Comparison of ENCODE assay signal across 8 cellular contexts in genomic region chr3:130748520-130748919, GRCh38. TPM values are rescaled to one million over a fixed set of nuclear protein-coding genes. Genes with fewer than 3 reads are reported as not detected.
DNase-seq lines count a peak whose midpoint lies in the region; ATAC-seq, FAIRE-seq and TF ChIP-seq lines count a peak whose summit lies in the region.

No MANE protein-coding gene starts in this region.

- H3K4me1 ChIP-seq in Panc1 (ENCODE audit: control insufficient read depth, insufficient read depth, low read length) (peaks cover 22% of the 10 kb centered on the region), endothelial cell of umbilical vein (ENCODE audit: control insufficient read depth, extremely low read depth, insufficient read depth, low read length) (peaks cover 17% of the 10 kb centered on the region), small intestine (ENCODE audit: control insufficient read depth in 2 of 2, insufficient read depth in 1 of 2, low read depth in 1 of 2, low read length in 1 of 2) (peaks cover 2 to 5% of the 10 kb centered on the region in 2 donors)

- dilution Hi-C loops in endothelial cell of umbilical vein (cut with MboI; ENCODE audit: extremely low pct_ligation_motif_present, low sequenced_read_pairs), result no loop called here

- TSS peak; percentile 68 for BruUV-seq in Panc1 (replicated peaks; lab: Mats Ljungman, UMichigan)
- no TSS peak for BruUV-seq in endothelial cell of umbilical vein (replicated peaks; lab: Mats Ljungman, UMichigan)

- peaks cover 0 to 3% (median 2%) of the 10 kb centered on the region in 3 donors for H3K27me3 Mint-ChIP-seq in CD14-positive monocyte (ENCODE audit: low read depth in 3 of 3)

- intact Hi-C loops in Panc1 (cut with micrococcal nuclease; ENCODE audit: unreplicated experiment), result no loop called here
- intact Hi-C loops in endothelial cell of umbilical vein (cut with micrococcal nuclease), result loop anchor here (10.0 kb wide), 1 partner anchor 276 kb away; the partner anchor contains the start of genes ASTE1 and NEK11
- intact Hi-C loops in CD14-positive monocyte (cut with micrococcal nuclease), result loop anchor here (5.0 to 10.0 kb wide), 2 partner anchors 144 to 1666 kb away; partner anchors contain the start of genes ATP2C1 (in 1 of the 2) and DNAJC13 (in 1 of the 2)

- H3K27me3 ChIP-seq in Panc1 (ENCODE audit: control insufficient read depth, insufficient read depth, low read length) (no peaks in the 10 kb centered on the region), endothelial cell of umbilical vein (ENCODE audit: control insufficient read depth in 2 of 2, insufficient read depth in 2 of 2, low read length in 2 of 2) (no peaks in the 10 kb centered on the region), small intestine (ENCODE audit: control insufficient read depth in 2 of 2, insufficient read depth in 2 of 2, low read length in 2 of 2) (no peaks in the 10 kb centered on the region)

- peak overlapping the region in 1 of 2 experiments; percentile 95; a peak in 2 of 4 replicates for H3K4me3 ChIP-seq in Panc1 (ENCODE audit: low read depth in 2 of 2, low read length in 2 of 2)
- peak overlapping the region in 2 of 3 experiments; percentile 73 to 78 for H3K4me3 ChIP-seq in endothelial cell of umbilical vein (replicated peaks in 1 of 3; ENCODE audit: insufficient read depth in 1 of 3, low read depth in 1 of 3, low read length in 3 of 3)
- H3K4me3 ChIP-seq in small intestine (ENCODE audit: low read depth in 1 of 2, low read length in 2 of 2), result no peak overlapping the region

- ATAC-seq in Panc1 (no peak), GM21381 (IDR thresholded peaks at IDR 0.05; ENCODE audit: unreplicated experiment) (no peak)

- H3K4me3 Mint-ChIP-seq in CD14-positive monocyte, result no peak overlapping the region

- in situ Hi-C loops in Panc1 (cut with HindIII; ENCODE audit: low pct_unique_long_range_greater_than_20kb, low sequenced_read_pairs), result no loop called here

- CTCF ChIA-PET in Panc1 (lab: Charles Lee) (no interaction called here), endothelial cell of umbilical vein (lab: Charles Lee) (interaction anchor here (1.5 to 1.6 kb wide), 2 partner anchors 146 to 284 kb away, joined by 4 to 6 read pairs; partner anchors contain the start of gene ATP2C1)

- H3K4me2 ChIP-seq in endothelial cell of umbilical vein (ENCODE audit: insufficient read depth, low read length), result peak overlapping the region; percentile 58

- TF ChIP-seq CTCF in Panc1 (IDR thresholded peaks at IDR 0.05) (no peak), endothelial cell of umbilical vein (IDR thresholded peaks at IDR 0.05; ENCODE audit: extremely low read depth in 1 of 2, insufficient read depth in 1 of 2, low read depth in 1 of 2, low read length in 2 of 2) (no peak), CD14-positive monocyte (IDR thresholded peaks at IDR 0.05) (no peak)

- no peaks in the 10 kb centered on the region for H3K9me3 ChIP-seq in Panc1 (ENCODE audit: control insufficient read depth, insufficient read depth, low read depth, low read length)
- no peaks in the 10 kb centered on the region for H3K9me3 ChIP-seq in endothelial cell of umbilical vein (replicated peaks; ENCODE audit: control insufficient read depth, insufficient read depth, low read length)
- H3K9me3 ChIP-seq in small intestine (ENCODE audit: control insufficient read depth, low read depth), result no peaks in the 10 kb centered on the region

- TF ChIP-seq POLR2A in GM12891 (IDR thresholded peaks at IDR 0.05; ENCODE audit: low read depth, low read length) (no peak), endothelial cell of umbilical vein (IDR thresholded peaks at IDR 0.05; ENCODE audit: low read depth, low read length) (no peak)

- 50 to 58% (median 52%) methylated on average over 2 of the region's 2 CpGs for WGBS in small intestine, 3 donors

- H3K9ac ChIP-seq in endothelial cell of umbilical vein (replicated peaks; ENCODE audit: extremely low read depth, insufficient read depth, low read length), result no peak overlapping the region

- no peaks in the 10 kb centered on the region for H4K20me1 ChIP-seq in endothelial cell of umbilical vein (replicated peaks; ENCODE audit: control insufficient read depth, extremely low read depth, insufficient read depth, low read length)

- H3K4me1 Mint-ChIP-seq in CD14-positive monocyte, result peaks cover 23% of the 10 kb centered on the region

- H3K27ac ChIP-seq in Panc1 (ENCODE audit: low read length), result peak overlapping the region; percentile 79; the same call in 1 of the 2 replicates
- no peak overlapping the region for H3K27ac ChIP-seq in endothelial cell of umbilical vein (ENCODE audit: insufficient read depth, low read depth, low read length)
- H3K27ac ChIP-seq in small intestine (ENCODE audit: low read depth in 1 of 2, low read length in 1 of 2), result no peak overlapping the region

- FAIRE-seq in GM12891 (lab: Jason Lieb, UNC), result peak; percentile 56
- FAIRE-seq in endothelial cell of umbilical vein (lab: Jason Lieb, UNC), result no peak
- FAIRE-seq in small intestine (lab: Jason Lieb, UNC), result no peak

- DNase-seq in GM12891 (ENCODE audit: insufficient read length, low spot score), result no peak
- DNase-seq in Panc1 (ENCODE audit: low read depth, low spot score), result no peak
- DNase-seq in endothelial cell of umbilical vein (ENCODE audit: low read depth, low spot score), result no peak
- peak; percentile 8 for DNase-seq in small intestine
- no peak for DNase-seq in stimulated activated CD4-positive, alpha-beta T cell treated with anti-CD3 and anti-CD28 coated beads, Interleukin-2, amount 100 ng/mL, for 24 hours
- no peak for DNase-seq in CD14-positive monocyte (ENCODE audit: low spot score)
- no peak for DNase-seq in activated effector memory CD4-positive, alpha-beta T cell treated with Interleukin-2 at 50 U/mL for 16 hours

- H3K36me3 ChIP-seq in Panc1 (ENCODE audit: control insufficient read depth, insufficient read depth, low read length) (peaks cover 2% of the 10 kb centered on the region; the same call in 1 of the 2 replicates), endothelial cell of umbilical vein (ENCODE audit: control insufficient read depth in 2 of 2, extremely low read depth in 1 of 2, insufficient read depth in 2 of 2, low read length in 2 of 2) (no peaks in the 10 kb centered on the region), small intestine (ENCODE audit: control insufficient read depth in 2 of 2, insufficient read depth in 2 of 2, low read length in 2 of 2) (peaks cover 0 to 2% of the 10 kb centered on the region in 2 donors)

- H3K27ac Mint-ChIP-seq in CD14-positive monocyte, result peak overlapping the region in 3 of 7 donors; percentile 16 to 99 (median 97)

- H3K36me3 Mint-ChIP-seq in CD14-positive monocyte, result peaks cover 2 to 8% of the 10 kb centered on the region in 2 donors

- H3K79me2 ChIP-seq in endothelial cell of umbilical vein (ENCODE audit: control insufficient read depth, insufficient read depth, low read length), result peaks cover 28% of the 10 kb centered on the region

- POLR2A ChIA-PET in Panc1 (lab: Charles Lee), result interaction anchor here (0.7 kb wide), 1 partner anchor 190 kb away, joined by 3 read pairs; no protein-coding TSS in a partner anchor
- POLR2A ChIA-PET in endothelial cell of umbilical vein (lab: Charles Lee), result no interaction called here

- peaks cover 0 to 2% (median 0%) of the 10 kb centered on the region in 7 donors for H3K9me3 Mint-ChIP-seq in CD14-positive monocyte

- H2AFZ ChIP-seq in endothelial cell of umbilical vein (ENCODE audit: low read depth, low read length), result no peak overlapping the region

- no peaks in the 10 kb centered on the region for H3K9me1 ChIP-seq in endothelial cell of umbilical vein (replicated peaks; ENCODE audit: control insufficient read depth, extremely low read depth, insufficient read depth, low read length)

TF ChIP-seq in GM12891, 5 proteins besides CTCF, POLR2A, EP300 and RAD21:
- no peak for TF ChIP-seq POU2F2 (IDR thresholded peaks at IDR 0.05; ENCODE audit: low read depth, low read length)
- no peak for TF ChIP-seq TAF1 (IDR thresholded peaks at IDR 0.05; ENCODE audit: low read depth, low read length)
- no peak for TF ChIP-seq SPI1 (IDR thresholded peaks at IDR 0.05; ENCODE audit: low read depth, low read length)
- TF ChIP-seq PAX5 (IDR thresholded peaks at IDR 0.05; ENCODE audit: insufficient read depth, low read length, severe bottlenecking), result no peak
- no peak for TF ChIP-seq POLR2AphosphoS5 (IDR thresholded peaks at IDR 0.05; ENCODE audit: low read depth, low read length)

TF ChIP-seq in endothelial cell of umbilical vein, 7 proteins besides CTCF, POLR2A, EP300 and RAD21:
- TF ChIP-seq FOS (IDR thresholded peaks at IDR 0.05; ENCODE audit: borderline replicate concordance, insufficient read depth, low read length) (no peak), MYC (IDR thresholded peaks at IDR 0.05; ENCODE audit: low read depth, low read length) (no peak)

RNA-seq across cellular contexts. Expression of gene PIK3R4, which starts 1.9 kb away (rescaled TPM):
- 9.4 TPM for polyA plus RNA-seq in GM12891 (2012; ENCODE audit: low read depth, missing spikeins)
- total RNA-seq in Panc1 (2021; ENCODE audit: unreplicated experiment) (26.1 TPM), endothelial cell of umbilical vein (23.0 and 26.3 TPM in 2 replicates)
- polyA plus RNA-seq in Panc1 (2012; ENCODE audit: insufficient read length), result 21.6 TPM
- polyA plus RNA-seq in endothelial cell of umbilical vein (43.1 and 47.1 TPM in 2 replicates), small intestine (10 to 100 TPM; 19.1 to 32.4 (median 26.7) TPM), CD14-positive monocyte (10 to 100 TPM in 1 of 2 donors, 1 to 10 TPM in 1; 6.5 to 10.1 TPM)
- 31.2 and 31.6 TPM in 2 replicates for polyA plus RNA-seq in endothelial cell of umbilical vein (2011; cell fraction: cytosol; rRNA removed)
- polyA plus RNA-seq in endothelial cell of umbilical vein (2011; cell fraction: nucleus; rRNA removed), result 55.8 and 63.3 TPM in 2 replicates
- 17.8 and 23.7 TPM in 2 replicates for polyA plus RNA-seq in endothelial cell of umbilical vein (2012)
- polyA minus RNA-seq in endothelial cell of umbilical vein, result 103 TPM in 2 replicates
- polyA minus RNA-seq in endothelial cell of umbilical vein (2011; cell fraction: cytosol; rRNA and poly(A)+ RNA removed), result 32.3 TPM
- 53.8 and 63.4 TPM in 2 replicates for polyA minus RNA-seq in endothelial cell of umbilical vein (2011; cell fraction: nucleus; rRNA and poly(A)+ RNA removed)

Comparison
In these comparisons a context has a peak if more than half of its experiments do, and no peak if none do; other contexts are left out.
1. H3K4me3 ChIP-seq: peak in endothelial cell of umbilical vein (2 of 3); none in small intestine (0 of 2).